ENCODE assay signal across 4 cellular contexts in genomic region chr1:236131916-236132315, GRCh38.
"Had no signal": no experiment of that assay in that cellular context is flagged by ENCODE, and none has a peak within 500 bp of the region (broad histone marks: within the 10 kb centered on the region; RNA-seq: fewer than 3 reads in every experiment).

No MANE protein-coding gene starts in this region.

- H3K27ac Mint-ChIP-seq: GM23338 had no signal

- H3K4me3 Mint-ChIP-seq: GM23338, H9 had no signal

- DNase-seq: H9, HCEC 1CT, IMR-90 had no signal

- H3K9me3 Mint-ChIP-seq: GM23338, H9 had no signal

- H3K4me3 ChIP-seq: GM23338 had no signal
